In the genomic region with DNA sequence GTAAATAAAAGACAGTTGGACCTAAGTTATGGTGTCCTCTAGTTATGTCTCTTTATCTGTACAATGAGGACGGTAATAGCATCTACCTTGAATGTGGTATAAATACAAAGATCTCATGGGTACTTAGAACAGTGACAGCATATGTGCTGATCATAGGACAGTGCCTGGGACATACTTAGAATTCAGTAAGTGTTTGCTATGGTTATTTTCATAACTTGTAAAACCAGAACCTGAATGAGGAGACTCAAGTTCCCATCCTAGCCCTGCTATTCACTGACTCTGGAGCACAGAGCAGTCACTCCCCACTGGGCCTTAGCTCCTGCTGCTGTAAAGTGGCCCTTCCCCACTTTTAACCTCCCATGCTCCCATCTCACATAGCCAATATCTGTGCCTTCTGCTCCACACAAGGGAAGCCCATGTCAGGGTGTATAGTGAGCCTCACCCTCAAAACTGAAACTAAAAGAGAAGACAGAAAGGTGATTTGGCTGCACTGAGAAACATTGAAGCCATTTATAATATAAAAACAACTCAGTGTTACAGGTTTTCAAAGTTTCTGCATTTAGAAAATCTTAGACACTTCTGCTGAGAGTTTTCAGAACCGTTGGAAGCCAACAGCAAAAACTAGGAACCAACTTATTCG, we compare ENCODE assay signal across 15 cellular contexts.
DNase-seq lines count a peak whose midpoint lies in the region; ATAC-seq and TF ChIP-seq lines count a peak whose summit lies in the region.
"Had no signal": no experiment of that assay in that cellular context is flagged by ENCODE, and none has a peak within 500 bp of the region (broad histone marks: within the 10 kb centered on the region; RNA-seq: fewer than 3 reads in every experiment).

No MANE protein-coding gene starts in this region.

- no peaks in the 10 kb centered on the region for H3K27me3 Mint-ChIP-seq in activated CD8-positive, alpha-beta memory T cell treated with anti-CD3 and anti-CD28 coated beads, Interleukin-2, amount 10 ng/mL, durations not matched to agents 7 days and 5 days
- H3K27me3 Mint-ChIP-seq in progenitor cell of endocrine pancreas: no peaks in the 10 kb centered on the region
- H3K27me3 Mint-ChIP-seq: activated CD4-positive, alpha-beta memory T cell treated with anti-CD3 and anti-CD28 coated beads for 36 hours had no signal

- H3K9me3 Mint-ChIP-seq in activated CD8-positive, alpha-beta memory T cell treated with anti-CD3 and anti-CD28 coated beads, Interleukin-2, amount 10 ng/mL, durations not matched to agents 7 days and 5 days (ENCODE audit: low read depth): no peaks in the 10 kb centered on the region
- peaks cover 3% of the 10 kb centered on the region for H3K9me3 Mint-ChIP-seq in progenitor cell of endocrine pancreas (ENCODE audit: low read depth)
- H3K9me3 Mint-ChIP-seq: activated CD4-positive, alpha-beta memory T cell treated with anti-CD3 and anti-CD28 coated beads for 36 hours; activated naive CD4-positive, alpha-beta T cell treated with anti-CD3 and anti-CD28 coated beads, Interleukin-2, amount 50 U/mL, for 72 hours; stimulated activated naive CD8-positive, alpha-beta T cell treated with anti-CD3 and anti-CD28 coated beads, Interleukin-15, Interleukin-2, amounts not matched to agents 100 ng/mL and 50 ng/mL, for 24 hours; T-helper 1 cell treated with Interleukin-12 subunit alpha and Interleukin-12 subunit beta and Interleukin-4 antibody, amounts not matched to agents 30 μg/mL and 1 μg/mL, for 36 hours had no signal

- ATAC-seq in GM18907 (IDR thresholded peaks at IDR 0.05; ENCODE audit: unreplicated experiment) (peak; percentile 85), GM21529 (IDR thresholded peaks at IDR 0.05; ENCODE audit: unreplicated experiment) (peak; percentile 75), HG03175 (IDR thresholded peaks at IDR 0.05; ENCODE audit: unreplicated experiment) (peak; percentile 61), sciatic nerve (peak; percentile 30)
- no peak for ATAC-seq in activated CD8-positive, alpha-beta memory T cell treated with anti-CD3 and anti-CD28 coated beads, Interleukin-2, amount 10 ng/mL, durations not matched to agents 7 days and 5 days
- ATAC-seq: activated naive CD4-positive, alpha-beta T cell treated with anti-CD3 and anti-CD28 coated beads, Interleukin-2, amount 50 U/mL, for 72 hours had no signal

- H3K4me3 Mint-ChIP-seq in activated CD8-positive, alpha-beta memory T cell treated with anti-CD3 and anti-CD28 coated beads, Interleukin-2, amount 10 ng/mL, durations not matched to agents 7 days and 5 days: no peak overlapping the region
- H3K4me3 Mint-ChIP-seq in progenitor cell of endocrine pancreas (ENCODE audit: low read depth): no peak overlapping the region
- H3K4me3 Mint-ChIP-seq: activated CD4-positive, alpha-beta memory T cell treated with anti-CD3 and anti-CD28 coated beads for 36 hours; mesothelial cell of epicardium; stimulated activated naive CD8-positive, alpha-beta T cell treated with anti-CD3 and anti-CD28 coated beads, Interleukin-15, Interleukin-2, amounts not matched to agents 100 ng/mL and 50 ng/mL, for 24 hours; T-helper 1 cell treated with Interleukin-12 subunit alpha and Interleukin-12 subunit beta and Interleukin-4 antibody, amounts not matched to agents 30 μg/mL and 1 μg/mL, for 36 hours had no signal

- DNase-seq in sciatic nerve (ENCODE audit: low spot score): no peak
- DNase-seq in NCI-H2227 (lab: John Stamatoyannopoulos, UW; ENCODE audit: unreplicated experiment): no peak
- no peak for DNase-seq in activated CD8-positive, alpha-beta memory T cell treated with anti-CD3 and anti-CD28 coated beads, Interleukin-2, amount 10 ng/mL, durations not matched to agents 7 days and 5 days
- no peak for DNase-seq in progenitor cell of endocrine pancreas (ENCODE audit: low spot score, unreplicated experiment)
- DNase-seq: activated CD4-positive, alpha-beta memory T cell treated with anti-CD3 and anti-CD28 coated beads for 36 hours; cerebellar nuclear complex; GF-D8; PC-9 had no signal

- H3K4me1 Mint-ChIP-seq in activated CD8-positive, alpha-beta memory T cell treated with anti-CD3 and anti-CD28 coated beads, Interleukin-2, amount 10 ng/mL, durations not matched to agents 7 days and 5 days: no peaks in the 10 kb centered on the region
- peaks cover 3% of the 10 kb centered on the region for H3K4me1 Mint-ChIP-seq in progenitor cell of endocrine pancreas (ENCODE audit: low read depth)

- CTCF ChIA-PET in activated CD8-positive, alpha-beta memory T cell treated with anti-CD3 and anti-CD28 coated beads, Interleukin-2, amount 10 ng/mL, durations not matched to agents 7 days and 5 days (lab: Charles Lee): no interaction called here

- TF ChIP-seq CTCF in progenitor cell of endocrine pancreas (IDR thresholded peaks at IDR 0.05; ENCODE audit: unreplicated experiment): no peak

- no peak overlapping the region for H3K27ac Mint-ChIP-seq in activated CD8-positive, alpha-beta memory T cell treated with anti-CD3 and anti-CD28 coated beads, Interleukin-2, amount 10 ng/mL, durations not matched to agents 7 days and 5 days
- H3K27ac Mint-ChIP-seq in progenitor cell of endocrine pancreas: no peak overlapping the region
- H3K27ac Mint-ChIP-seq: activated CD4-positive, alpha-beta memory T cell treated with anti-CD3 and anti-CD28 coated beads for 36 hours; activated naive CD4-positive, alpha-beta T cell treated with anti-CD3 and anti-CD28 coated beads, Interleukin-2, amount 50 U/mL, for 72 hours; mesothelial cell of epicardium; stimulated activated naive CD8-positive, alpha-beta T cell treated with anti-CD3 and anti-CD28 coated beads, Interleukin-15, Interleukin-2, amounts not matched to agents 100 ng/mL and 50 ng/mL, for 24 hours; T-helper 1 cell treated with Interleukin-12 subunit alpha and Interleukin-12 subunit beta and Interleukin-4 antibody, amounts not matched to agents 30 μg/mL and 1 μg/mL, for 36 hours had no signal

- intact Hi-C loops in sciatic nerve (cut with DNase I): no loop called here

- no peaks in the 10 kb centered on the region for H3K36me3 Mint-ChIP-seq in activated CD8-positive, alpha-beta memory T cell treated with anti-CD3 and anti-CD28 coated beads, Interleukin-2, amount 10 ng/mL, durations not matched to agents 7 days and 5 days
- H3K36me3 Mint-ChIP-seq in progenitor cell of endocrine pancreas (ENCODE audit: insufficient read depth): no peaks in the 10 kb centered on the region
- H3K36me3 Mint-ChIP-seq: activated CD4-positive, alpha-beta memory T cell treated with anti-CD3 and anti-CD28 coated beads for 36 hours; activated naive CD4-positive, alpha-beta T cell treated with anti-CD3 and anti-CD28 coated beads, Interleukin-2, amount 50 U/mL, for 72 hours; mesothelial cell of epicardium had no signal
